11 cellular contexts compared by ENCODE assay signal in the genomic region with DNA sequence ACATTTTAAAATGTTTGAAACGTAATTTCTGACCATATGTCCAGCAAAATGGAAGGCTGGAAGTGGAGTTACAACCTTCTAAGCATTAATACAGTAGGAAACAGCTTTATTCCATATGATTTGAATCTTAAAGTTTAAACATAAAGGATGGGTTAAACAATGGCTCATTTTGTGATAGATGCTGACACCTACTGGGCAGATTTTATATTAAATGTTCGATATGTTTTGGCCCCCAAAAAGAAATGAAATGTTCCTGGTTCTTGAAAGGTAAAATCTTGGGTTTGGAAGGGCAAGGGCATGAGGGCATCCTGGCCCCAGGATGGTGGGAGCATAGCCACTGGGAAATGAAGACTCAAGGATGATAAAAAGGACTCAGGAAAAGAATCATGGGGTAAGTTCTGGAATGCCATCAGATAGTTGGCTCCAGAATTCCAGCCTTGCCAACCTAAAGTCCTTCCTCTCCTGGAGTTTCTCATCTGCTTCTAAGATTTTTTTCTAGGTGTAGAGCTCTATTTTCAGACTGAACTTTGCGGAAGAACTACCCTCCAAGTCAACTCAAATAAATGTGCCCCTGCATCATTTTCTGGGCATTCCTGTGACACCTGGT. TPM values are rescaled to one million over a fixed set of nuclear protein-coding genes. Genes with fewer than 3 reads are reported as not detected.
A peak's percentile ranks its signal among the peaks of the same experiment; 100 is the strongest.
DNase-seq lines count a peak whose midpoint lies in the region; ATAC-seq and TF ChIP-seq lines count a peak whose summit lies in the region.
"Had no signal": no experiment of that assay in that cellular context is flagged by ENCODE, and none has a peak within 500 bp of the region (broad histone marks: within the 10 kb centered on the region; RNA-seq: fewer than 3 reads in every experiment).

No MANE protein-coding gene starts in this region.

- TF ChIP-seq POLR2A in heart left ventricle (IDR thresholded peaks at IDR 0.05) (no peak), transverse colon (IDR thresholded peaks at IDR 0.05) (no peak)

- WGBS in heart left ventricle, 4 donors = 36 to 42% (median 38%) methylated on average over 3 of the region's 3 CpGs
- WGBS in transverse colon (ENCODE audit: low coverage in 1 of 2), 2 donors = 4 to 26% methylated on average over 2 to 3 of the region's 3 CpGs

- intact Hi-C loops in heart left ventricle (cut with DNase I) = loop anchor here in 2 of 10 donors (5.0 to 10.0 kb wide), 2 partner anchors 177 to 314 kb away; no protein-coding TSS in a partner anchor
- intact Hi-C loops in cardiac septum (cut with DNase I) = no loop called here
- intact Hi-C loops in transverse colon (cut with DNase I; ENCODE audit: low total_unique reads) = no loop called here

- in situ Hi-C loops in transverse colon (cut with MboI; ENCODE audit: low pct_ligation_motif_present in 1 of 4, low pct_unique_long_range_greater_than_20kb in 1 of 4, low sequenced_read_pairs in 3 of 4) = no loop called here

- DNase-seq in heart left ventricle = no peak
- no peak for DNase-seq in cardiac septum (ENCODE audit: low spot score)
- DNase-seq in NCI-H69 (lab: John Stamatoyannopoulos, UW) = peak; percentile 8
- peak; percentile 15 for DNase-seq in epithelial cell of esophagus (ENCODE audit: low read depth)
- no peak for DNase-seq in transverse colon
- no peak for DNase-seq in NCI-H524 treated with DMSO at 0.1 percent for 48 hours (lab: John Stamatoyannopoulos, UW)
- DNase-seq in NCI-H1048 (lab: John Stamatoyannopoulos, UW) = no peak
- DNase-seq: naive B cell, T-cell had no signal

- H3K27me3 ChIP-seq in heart left ventricle = peaks cover 0 to 3% (median 0%) of the 10 kb centered on the region in 9 donors
- H3K27me3 ChIP-seq in transverse colon = no peaks in the 10 kb centered on the region

- H3K27ac ChIP-seq in heart left ventricle (no peak overlapping the region), transverse colon (no peak overlapping the region)

- TF ChIP-seq CTCF in heart left ventricle (IDR thresholded peaks at IDR 0.05) = peak in 8 of 12 donors; percentile 13 to 40 (median 24)
- TF ChIP-seq CTCF in epithelial cell of esophagus (IDR thresholded peaks at IDR 0.05; ENCODE audit: insufficient read depth, low read depth, low read length, missing control alignments) = peak; percentile 21
- peak; percentile 20 to 43 (median 28) for TF ChIP-seq CTCF in transverse colon (IDR thresholded peaks at IDR 0.05)

- TF ChIP-seq EP300 in transverse colon (IDR thresholded peaks at IDR 0.05; ENCODE audit: low read depth) = no peak

- H3K4me1 ChIP-seq in heart left ventricle = no peaks in the 10 kb centered on the region
- H3K4me1 ChIP-seq in transverse colon = no peaks in the 10 kb centered on the region

- H3K9me3 ChIP-seq in heart left ventricle = no peaks in the 10 kb centered on the region
- H3K9me3 ChIP-seq in transverse colon = no peaks in the 10 kb centered on the region

- H3K4me3 ChIP-seq in heart left ventricle (no peak overlapping the region), epithelial cell of esophagus (ENCODE audit: low read length) (no peak overlapping the region), transverse colon (no peak overlapping the region)

- H3K36me3 ChIP-seq in heart left ventricle (no peaks in the 10 kb centered on the region), transverse colon (no peaks in the 10 kb centered on the region)

- ATAC-seq in heart left ventricle = no peak
- no peak for ATAC-seq in GM19328 (IDR thresholded peaks at IDR 0.05; ENCODE audit: unreplicated experiment)
- ATAC-seq: stimulated activated effector memory CD8-positive, alpha-beta T cell treated with anti-CD3 and anti-CD28 coated beads, Interleukin-12 subunit alpha, Interleukin-12 subunit beta, amount 100 ng/mL, for 72 hours; T-cell had no signal

RNA-seq across cellular contexts. Expression of a gene that starts 34.6 kb away (rescaled TPM):
- total RNA-seq in heart left ventricle = 1 to 10 TPM; 1.5 to 4.1 (median 2.6) TPM
- 1 to 10 TPM; 1.3 to 1.6 TPM for polyA plus RNA-seq in heart left ventricle
- 2.8 TPM for total RNA-seq in cardiac septum
- total RNA-seq in transverse colon = 10 to 100 TPM in 3 of 4 donors, 1 to 10 TPM in 1; 7.4 to 42.1 (median 28.9) TPM

Comparison
In these comparisons a context has a peak if more than half of its experiments do, and no peak if none do; other contexts are left out.
1. DNase-seq: peak in NCI-H69 (single experiment) and epithelial cell of esophagus (single experiment); none in heart left ventricle (0 of 5), cardiac septum (single experiment), transverse colon (single experiment), NCI-H524 treated with DMSO at 0.1 percent for 48 hours (single experiment) and NCI-H1048 (single experiment).
2. Peak in every context shown above with its lines, with median percentiles within 50 percentile points of each other: CTCF ChIP-seq.